8 cellular contexts compared by ENCODE assay signal in genomic region chr7:112080441-112080840, GRCh38.
DNase-seq lines count a peak whose midpoint lies in the region; ATAC-seq and TF ChIP-seq lines count a peak whose summit lies in the region.

No MANE protein-coding gene starts in this region.

- no peak overlapping the region for H3K4me3 Mint-ChIP-seq in activated T-cell treated with anti-CD3 and anti-CD28 coated beads, Interleukin-2, amount 50 U/mL, for 24 hours

- H3K4me1 Mint-ChIP-seq in activated T-cell treated with anti-CD3 and anti-CD28 coated beads, Interleukin-2, amount 50 U/mL, for 24 hours (ENCODE audit: low read depth): peaks cover 10% of the 10 kb centered on the region

- in situ Hi-C loops in HAP-1 (cut with MboI; ENCODE audit: low sequenced_read_pairs): no loop called here

- peaks cover 39% of the 10 kb centered on the region for H3K4me1 ChIP-seq in psoas muscle
- H3K4me1 ChIP-seq in HAP-1: no peaks in the 10 kb centered on the region

- H3K36me3 ChIP-seq in psoas muscle (ENCODE audit: insufficient read depth in 1 of 2, low read depth in 1 of 2) (no peaks in the 10 kb centered on the region), HAP-1 (replicated peaks) (no peaks in the 10 kb centered on the region)

- H3K4me3 ChIP-seq in psoas muscle (peak overlapping the region; percentile 13), HAP-1 (no peak overlapping the region)

- H3K27me3 ChIP-seq in psoas muscle (ENCODE audit: insufficient read depth in 3 of 3, low read length in 2 of 3) (no peaks in the 10 kb centered on the region), HAP-1 (ENCODE audit: low read depth) (0 out of 2 replicates have a peak, but pooled peaks cover 6% of the 10 kb centered on the region)

- 56 to 73% (median 57%) methylated on average over 5 of the region's 5 CpGs for WGBS in psoas muscle, 3 donors

- peak overlapping the region; percentile 44 for H3K27ac ChIP-seq in psoas muscle

- H3K27me3 Mint-ChIP-seq in activated T-cell treated with anti-CD3 and anti-CD28 coated beads, Interleukin-2, amount 50 U/mL, for 24 hours: peaks cover 25% of the 10 kb centered on the region

- DNase-seq in NOMO-1 (lab: John Stamatoyannopoulos, UW; ENCODE audit: unreplicated experiment in 2 of 2) (peak; percentile 27 to 72), psoas muscle (no peak), HAP-1 (ENCODE audit: low spot score in 2 of 2) (no peak)
- no peak for DNase-seq in activated T-cell treated with anti-CD3 and anti-CD28 coated beads, Interleukin-2, amount 50 U/mL, for 24 hours
- no peak for DNase-seq in activated effector memory CD4-positive, alpha-beta T cell treated with anti-CD3 and anti-CD28 coated beads, Interleukin-2, amount 50 U/mL, for 16 hours

- TF ChIP-seq CTCF in psoas muscle (IDR thresholded peaks at IDR 0.05): no peak

- no peaks in the 10 kb centered on the region for H3K36me3 Mint-ChIP-seq in activated T-cell treated with anti-CD3 and anti-CD28 coated beads, Interleukin-2, amount 50 U/mL, for 24 hours (ENCODE audit: low read depth)

- no peaks in the 10 kb centered on the region for H3K9me3 Mint-ChIP-seq in activated T-cell treated with anti-CD3 and anti-CD28 coated beads, Interleukin-2, amount 50 U/mL, for 24 hours

- peak; percentile 86 for ATAC-seq in GM18868 (IDR thresholded peaks at IDR 0.05; ENCODE audit: unreplicated experiment)
- peak; percentile 81 for ATAC-seq in HG02885 (IDR thresholded peaks at IDR 0.05; ENCODE audit: poor library complexity, unreplicated experiment)
- peak; percentile 74 for ATAC-seq in esophagus mucosa
- ATAC-seq in psoas muscle: peak; percentile 57 to 78 (median 70)

- no peak overlapping the region for H3K27ac Mint-ChIP-seq in activated T-cell treated with anti-CD3 and anti-CD28 coated beads, Interleukin-2, amount 50 U/mL, for 24 hours

- no peaks in the 10 kb centered on the region for H3K9me3 ChIP-seq in psoas muscle
- no peaks in the 10 kb centered on the region for H3K9me3 ChIP-seq in HAP-1

- intact Hi-C loops in psoas muscle (cut with DNase I): loop anchor here in 1 of 2 donors (10.0 kb wide), 1 partner anchor 124 kb away; the partner anchor contains the start of genes DOCK4 and ZNF277

Comparison
In these comparisons a context has a peak if more than half of its experiments do, and no peak if none do; other contexts are left out.
1. DNase-seq: peak in NOMO-1 (2 of 2); none in psoas muscle (0 of 2), HAP-1 (0 of 2), activated T-cell treated with anti-CD3 and anti-CD28 coated beads, Interleukin-2, amount 50 U/mL, for 24 hours (single experiment) and activated effector memory CD4-positive, alpha-beta T cell treated with anti-CD3 and anti-CD28 coated beads, Interleukin-2, amount 50 U/mL, for 16 hours (single experiment).
2. Peak in every context shown above with its lines, with median percentiles within 50 percentile points of each other: ATAC-seq.